ENCODE assay signal across 8 cellular contexts in the genomic region with DNA sequence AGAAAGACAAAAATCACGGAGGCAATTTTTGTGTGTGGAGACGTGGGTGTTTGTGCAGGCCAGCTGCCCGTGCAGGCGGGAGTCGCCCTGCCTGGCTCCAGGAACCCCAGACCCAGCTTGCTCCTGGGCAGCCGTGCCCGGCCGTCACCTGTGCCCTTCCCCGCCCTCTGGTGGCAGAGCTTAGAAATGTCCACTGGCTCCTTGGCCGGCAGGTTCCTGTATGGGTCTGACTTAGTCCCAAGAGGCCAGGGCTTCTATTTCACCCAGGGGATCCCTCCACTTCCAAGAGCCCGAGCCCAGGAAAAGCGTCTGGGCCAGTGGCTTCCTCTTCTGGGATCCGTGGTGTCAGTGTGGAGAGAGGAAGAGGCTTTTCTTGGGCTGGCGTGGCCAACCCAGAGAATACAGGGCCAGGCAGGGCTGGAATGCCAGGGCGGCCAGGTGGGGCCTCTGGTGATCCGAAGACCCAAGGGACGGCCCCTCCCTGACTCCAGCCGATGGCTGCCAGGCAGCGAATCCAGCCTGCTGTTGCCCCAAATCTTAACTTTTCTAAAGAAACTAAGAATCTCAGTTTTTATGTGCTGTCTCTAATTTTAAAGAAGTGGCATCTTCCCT.
DNase-seq lines count a peak whose midpoint lies in the region; ATAC-seq lines count a peak whose summit lies in the region.

No MANE protein-coding gene starts in this region.

- no peaks in the 10 kb centered on the region for H3K4me1 Mint-ChIP-seq in activated CD4-positive, alpha-beta memory T cell treated with anti-CD3 and anti-CD28 coated beads for 36 hours (ENCODE audit: low read depth)
- H3K4me1 Mint-ChIP-seq in activated CD4-positive, alpha-beta memory T cell treated with anti-CD3 and anti-CD28 coated beads, Interleukin-2, amount 10 ng/mL, durations not matched to agents 7 days and 5 days = no peaks in the 10 kb centered on the region

- peaks cover 3% of the 10 kb centered on the region for H3K9me3 Mint-ChIP-seq in activated CD4-positive, alpha-beta memory T cell treated with anti-CD3 and anti-CD28 coated beads for 36 hours
- H3K9me3 Mint-ChIP-seq in activated CD4-positive, alpha-beta memory T cell treated with anti-CD3 and anti-CD28 coated beads, Interleukin-2, amount 10 ng/mL, durations not matched to agents 7 days and 5 days = peaks cover 11% of the 10 kb centered on the region

- H3K27me3 Mint-ChIP-seq in activated CD4-positive, alpha-beta memory T cell treated with anti-CD3 and anti-CD28 coated beads for 36 hours = peaks cover 3% of the 10 kb centered on the region
- no peaks in the 10 kb centered on the region for H3K27me3 Mint-ChIP-seq in activated CD4-positive, alpha-beta memory T cell treated with anti-CD3 and anti-CD28 coated beads, Interleukin-2, amount 10 ng/mL, durations not matched to agents 7 days and 5 days

- peak; percentile 34 for DNase-seq in activated CD4-positive, alpha-beta memory T cell treated with anti-CD3 and anti-CD28 coated beads for 36 hours
- no peak for DNase-seq in activated CD4-positive, alpha-beta memory T cell treated with anti-CD3 and anti-CD28 coated beads, Interleukin-2, amount 10 ng/mL, durations not matched to agents 7 days and 5 days
- DNase-seq in RKO (ENCODE audit: low spot score) (peak; percentile 46), left cardiac atrium (peak; percentile 61), GF-D8 (lab: John Stamatoyannopoulos, UW) (no peak)
- peak; percentile 9 for DNase-seq in stimulated activated CD4-positive, alpha-beta T cell treated with anti-CD3 and anti-CD28 coated beads, Interleukin-4, amount 100 ng/mL, for 1 hour

- POLR2A ChIA-PET in activated CD4-positive, alpha-beta memory T cell treated with anti-CD3 and anti-CD28 coated beads for 36 hours (lab: Charles Lee) = no interaction called here
- POLR2A ChIA-PET in activated CD4-positive, alpha-beta memory T cell treated with anti-CD3 and anti-CD28 coated beads, Interleukin-2, amount 10 ng/mL, durations not matched to agents 7 days and 5 days (lab: Charles Lee) = no interaction called here

- CTCF ChIA-PET in activated CD4-positive, alpha-beta memory T cell treated with anti-CD3 and anti-CD28 coated beads for 36 hours (lab: Charles Lee) = no interaction called here
- CTCF ChIA-PET in activated CD4-positive, alpha-beta memory T cell treated with anti-CD3 and anti-CD28 coated beads, Interleukin-2, amount 10 ng/mL, durations not matched to agents 7 days and 5 days (lab: Charles Lee) = interaction anchor here (0.7 kb wide), 1 partner anchor 29 kb away, joined by 3 read pairs; no protein-coding TSS in a partner anchor

- H3K4me3 Mint-ChIP-seq in activated CD4-positive, alpha-beta memory T cell treated with anti-CD3 and anti-CD28 coated beads for 36 hours = no peak overlapping the region
- no peak overlapping the region for H3K4me3 Mint-ChIP-seq in activated CD4-positive, alpha-beta memory T cell treated with anti-CD3 and anti-CD28 coated beads, Interleukin-2, amount 10 ng/mL, durations not matched to agents 7 days and 5 days

- no peak overlapping the region for H3K27ac Mint-ChIP-seq in activated CD4-positive, alpha-beta memory T cell treated with anti-CD3 and anti-CD28 coated beads for 36 hours
- H3K27ac Mint-ChIP-seq in activated CD4-positive, alpha-beta memory T cell treated with anti-CD3 and anti-CD28 coated beads, Interleukin-2, amount 10 ng/mL, durations not matched to agents 7 days and 5 days = no peak overlapping the region

- ATAC-seq in HG02885 (IDR thresholded peaks at IDR 0.05; ENCODE audit: poor library complexity, unreplicated experiment) = peak; percentile 80
- peak; percentile 65 to 82 for ATAC-seq in left cardiac atrium
- no peak for ATAC-seq in GM21619 (IDR thresholded peaks at IDR 0.05; ENCODE audit: unreplicated experiment)

- H3K36me3 Mint-ChIP-seq in activated CD4-positive, alpha-beta memory T cell treated with anti-CD3 and anti-CD28 coated beads for 36 hours = peaks cover 2% of the 10 kb centered on the region
- H3K36me3 Mint-ChIP-seq in activated CD4-positive, alpha-beta memory T cell treated with anti-CD3 and anti-CD28 coated beads, Interleukin-2, amount 10 ng/mL, durations not matched to agents 7 days and 5 days (ENCODE audit: low read depth) = no peaks in the 10 kb centered on the region

- intact Hi-C loops in activated CD4-positive, alpha-beta memory T cell treated with anti-CD3 and anti-CD28 coated beads for 36 hours (cut with micrococcal nuclease) = no loop called here
- intact Hi-C loops in left cardiac atrium (cut with DNase I) = loop anchor here in 1 of 2 donors (5.0 kb wide), 1 partner anchor 126 kb away; no protein-coding TSS in a partner anchor

Comparison
In these comparisons a context has a peak if more than half of its experiments do, and no peak if none do; other contexts are left out.
1. DNase-seq: peak in activated CD4-positive, alpha-beta memory T cell treated with anti-CD3 and anti-CD28 coated beads for 36 hours (single experiment), RKO (single experiment), left cardiac atrium (single experiment) and stimulated activated CD4-positive, alpha-beta T cell treated with anti-CD3 and anti-CD28 coated beads, Interleukin-4, amount 100 ng/mL, for 1 hour (single experiment); none in activated CD4-positive, alpha-beta memory T cell treated with anti-CD3 and anti-CD28 coated beads, Interleukin-2, amount 10 ng/mL, durations not matched to agents 7 days and 5 days (single experiment) and GF-D8 (single experiment).